1 cellular context compared by ENCODE assay signal in the genomic region with DNA sequence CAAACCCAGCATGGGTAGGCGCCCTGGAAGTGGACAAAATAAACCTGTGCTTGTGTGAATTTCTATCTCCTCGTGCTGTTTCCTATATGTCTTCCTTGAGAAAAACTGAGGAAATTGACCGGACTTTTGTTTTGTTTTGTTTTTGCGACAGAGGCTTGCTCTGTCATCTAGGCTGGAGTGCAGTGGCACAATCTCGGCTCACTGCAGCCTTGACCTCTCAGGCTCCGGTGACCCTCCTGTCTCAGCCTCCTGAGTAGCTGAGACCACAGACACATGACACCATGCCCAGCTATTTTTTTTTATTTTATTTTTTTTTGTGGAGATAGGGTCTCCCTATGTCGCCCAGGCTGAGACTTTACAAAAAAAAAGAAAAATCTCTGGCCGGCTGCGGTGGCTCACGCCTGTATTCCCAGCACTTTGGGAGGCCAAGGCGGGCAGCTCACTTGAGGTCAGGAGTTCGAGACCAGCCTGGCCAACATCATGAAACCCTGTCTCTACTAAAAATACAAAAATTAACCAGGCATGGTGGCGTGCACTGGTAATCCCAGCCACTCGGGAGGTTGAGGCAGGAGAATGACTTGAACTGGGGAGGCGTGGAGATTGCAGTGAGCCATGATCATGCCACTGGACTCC.
TF ChIP-seq lines count a peak whose summit lies in the region.

No MANE protein-coding gene starts in this region.

TF ChIP-seq in HepG2, 621 proteins besides CTCF, POLR2A, EP300 and RAD21 (continued from another document):
- TF ChIP-seq KLF12 (CRISPR knock-in tag; IDR thresholded peaks at IDR 0.05; ENCODE audit: borderline replicate concordance) (0 out of 2 replicates have a peak, but pooled peaks have one; percentile 32), MED8 (CRISPR knock-in tag; IDR thresholded peaks at IDR 0.05; ENCODE audit: insufficient replicate concordance) (no peak), CCAR2 (optimal IDR thresholded peaks at IDR 0.05; ENCODE audit: low read depth, low read length) (no peak), ZNF121 (CRISPR knock-in tag; IDR thresholded peaks at IDR 0.05) (no peak), SMC3 (IDR thresholded peaks at IDR 0.05; ENCODE audit: low read length) (no peak), MEIS2 (CRISPR knock-in tag; IDR thresholded peaks at IDR 0.05) (0 out of 2 replicates have a peak, but pooled peaks have one; percentile 24), HDAC1 (CRISPR knock-in tag; IDR thresholded peaks at IDR 0.05) (peak; percentile 38; the same call in 1 of the 2 replicates), ZNF878 (CRISPR knock-in tag; IDR thresholded peaks at IDR 0.05) (0 out of 2 replicates have a peak, but pooled peaks have one; percentile 40), POGZ (CRISPR knock-in tag; IDR thresholded peaks at IDR 0.05) (no peak), ZNF224 (CRISPR knock-in tag; IDR thresholded peaks at IDR 0.05) (no peak), RFXAP (CRISPR knock-in tag; IDR thresholded peaks at IDR 0.05; ENCODE audit: borderline replicate concordance) (no peak), ZNF556 (CRISPR knock-in tag; IDR thresholded peaks at IDR 0.05; ENCODE audit: borderline replicate concordance) (no peak), ZNF770 (CRISPR knock-in tag; IDR thresholded peaks at IDR 0.05) (peak; percentile 67)
- TF ChIP-seq, protein P1, sequence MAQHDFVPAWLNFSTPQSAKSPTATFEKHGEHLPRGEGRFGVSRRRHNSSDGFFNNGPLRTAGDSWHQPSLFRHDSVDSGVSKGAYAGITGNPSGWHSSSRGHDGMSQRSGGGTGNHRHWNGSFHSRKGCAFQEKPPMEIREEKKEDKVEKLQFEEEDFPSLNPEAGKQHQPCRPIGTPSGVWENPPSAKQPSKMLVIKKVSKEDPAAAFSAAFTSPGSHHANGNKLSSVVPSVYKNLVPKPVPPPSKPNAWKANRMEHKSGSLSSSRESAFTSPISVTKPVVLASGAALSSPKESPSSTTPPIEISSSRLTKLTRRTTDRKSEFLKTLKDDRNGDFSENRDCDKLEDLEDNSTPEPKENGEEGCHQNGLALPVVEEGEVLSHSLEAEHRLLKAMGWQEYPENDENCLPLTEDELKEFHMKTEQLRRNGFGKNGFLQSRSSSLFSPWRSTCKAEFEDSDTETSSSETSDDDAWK (CRISPR knock-in tag; IDR thresholded peaks at IDR 0.05): no peak
